In genomic region chr2:128722469-128722868, GRCh38 we compare ENCODE assay signal across 19 cellular contexts.
A peak's percentile ranks its signal among the peaks of the same experiment; 100 is the strongest.
DNase-seq lines count a peak whose midpoint lies in the region; ATAC-seq and TF ChIP-seq lines count a peak whose summit lies in the region.
"Had no signal": no experiment of that assay in that cellular context is flagged by ENCODE, and none has a peak within 500 bp of the region (broad histone marks: within the 10 kb centered on the region; RNA-seq: fewer than 3 reads in every experiment).

No MANE protein-coding gene starts in this region.

- peak overlapping the region; percentile 72 for H3K27ac Mint-ChIP-seq in glutamatergic neuron (ENCODE audit: unreplicated experiment)
- H3K27ac Mint-ChIP-seq in T-helper 2 cell treated with Interferon-gamma antibody and Interleukin-4, amounts not matched to agents 5 μg/mL and 100 μg/mL, for 36 hours: no peak overlapping the region
- H3K27ac Mint-ChIP-seq: B cell; CD4-positive, alpha-beta T cell had no signal

- no peaks in the 10 kb centered on the region for H3K36me3 ChIP-seq in BLaER1

- peak overlapping the region; percentile 58 for H3K4me3 Mint-ChIP-seq in glutamatergic neuron (ENCODE audit: unreplicated experiment)
- no peak overlapping the region for H3K4me3 Mint-ChIP-seq in T-helper 2 cell treated with Interferon-gamma antibody and Interleukin-4, amounts not matched to agents 5 μg/mL and 100 μg/mL, for 36 hours
- H3K4me3 Mint-ChIP-seq: B cell; CD4-positive, alpha-beta T cell; H9 had no signal

- no peak overlapping the region for H3K27ac ChIP-seq in BLaER1
- H3K27ac ChIP-seq: A549, GM23248 had no signal

- H3K9me3 ChIP-seq in BLaER1: peaks cover 23% of the 10 kb centered on the region
- H3K9me3 ChIP-seq: A549 had no signal

- no peaks in the 10 kb centered on the region for H3K27me3 ChIP-seq in BLaER1

- H3K9me3 Mint-ChIP-seq in glutamatergic neuron (ENCODE audit: unreplicated experiment): peaks cover 3% of the 10 kb centered on the region
- no peaks in the 10 kb centered on the region for H3K9me3 Mint-ChIP-seq in T-helper 2 cell treated with Interferon-gamma antibody and Interleukin-4, amounts not matched to agents 5 μg/mL and 100 μg/mL, for 36 hours
- H3K9me3 Mint-ChIP-seq: CD4-positive, alpha-beta T cell; H9 had no signal

- peak overlapping the region; percentile 49 for H3K4me2 ChIP-seq in BLaER1
- H3K4me2 ChIP-seq: A549 had no signal

- H4K20me1 ChIP-seq in BLaER1: no peaks in the 10 kb centered on the region

- no peak overlapping the region for H3K9ac ChIP-seq in BLaER1
- H3K9ac ChIP-seq: GM23248 had no signal

- no peak for ATAC-seq in GM21528 (IDR thresholded peaks at IDR 0.05; ENCODE audit: low FRiP score, unreplicated experiment)
- ATAC-seq: A549, SK-N-SH treated with all-trans-retinoic acid at 6 μM for 48 hours had no signal

- H3K4me3 ChIP-seq in BLaER1: no peak overlapping the region
- H3K4me3 ChIP-seq: A549, GM23248 had no signal

- H3K4me1 Mint-ChIP-seq in glutamatergic neuron (ENCODE audit: low read depth, unreplicated experiment): peaks cover 16% of the 10 kb centered on the region
- peaks cover 12% of the 10 kb centered on the region for H3K4me1 Mint-ChIP-seq in T-helper 2 cell treated with Interferon-gamma antibody and Interleukin-4, amounts not matched to agents 5 μg/mL and 100 μg/mL, for 36 hours (ENCODE audit: low read depth)
- H3K4me1 Mint-ChIP-seq: B cell had no signal

- H3K36me3 Mint-ChIP-seq in glutamatergic neuron (ENCODE audit: unreplicated experiment): no peaks in the 10 kb centered on the region
- H3K36me3 Mint-ChIP-seq in T-helper 2 cell treated with Interferon-gamma antibody and Interleukin-4, amounts not matched to agents 5 μg/mL and 100 μg/mL, for 36 hours (ENCODE audit: low read depth): no peaks in the 10 kb centered on the region

- DNase-seq in DMS79 treated with DMSO at 0.1 percent for 48 hours (lab: John Stamatoyannopoulos, UW): peak; percentile 48
- peak; percentile 50 to 66 for DNase-seq in NCI-H187 (lab: John Stamatoyannopoulos, UW)
- peak; percentile 66 for DNase-seq in glutamatergic neuron
- no peak for DNase-seq in NCI-H226
- DNase-seq in T-helper 2 cell treated with Interferon-gamma antibody and Interleukin-4, amounts not matched to agents 5 μg/mL and 100 μg/mL, for 36 hours (ENCODE audit: low spot score): no peak
- DNase-seq: CD4-positive, alpha-beta T cell; COR-L47; GM23248; H9; NCI-H1092; NCI-H146; NCI-H446 treated with DMSO at 0.1 percent for 48 hours; NCI-H748 treated with DMSO at 0.1 percent for 48 hours; NK-92 treated with Interleukin-12 subunit alpha and Interleukin-12 subunit beta, amount 100 ng/mL, for 24 hours had no signal

- no peak for TF ChIP-seq CTCF in glutamatergic neuron (IDR thresholded peaks at IDR 0.05; ENCODE audit: partially characterized antibody, unreplicated experiment)

- peaks cover 52% of the 10 kb centered on the region for H3K4me1 ChIP-seq in BLaER1
- H3K4me1 ChIP-seq: A549 had no signal

- peaks cover 3% of the 10 kb centered on the region for H3K27me3 Mint-ChIP-seq in glutamatergic neuron (ENCODE audit: unreplicated experiment)
- peaks cover 35% of the 10 kb centered on the region for H3K27me3 Mint-ChIP-seq in T-helper 2 cell treated with Interferon-gamma antibody and Interleukin-4, amounts not matched to agents 5 μg/mL and 100 μg/mL, for 36 hours (ENCODE audit: low read depth)

Comparison
In these comparisons a context has a peak if more than half of its experiments do, and no peak if none do; other contexts are left out.
1. DNase-seq: peak in DMS79 treated with DMSO at 0.1 percent for 48 hours (single experiment), NCI-H187 (2 of 2) and glutamatergic neuron (single experiment); none in NCI-H226 (single experiment) and T-helper 2 cell treated with Interferon-gamma antibody and Interleukin-4, amounts not matched to agents 5 μg/mL and 100 μg/mL, for 36 hours (single experiment).